8 cellular contexts compared by ENCODE assay signal in genomic region chrX:154051210-154051810, GRCh38. TPM values are rescaled to one million over a fixed set of nuclear protein-coding genes. Genes with fewer than 3 reads are reported as not detected.
DNase-seq lines count a peak whose midpoint lies in the region; ATAC-seq, FAIRE-seq and TF ChIP-seq lines count a peak whose summit lies in the region.

No MANE protein-coding gene starts in this region.

- no peaks in the 10 kb centered on the region for H3K9me2 ChIP-seq in MM.1S (replicated peaks; ENCODE audit: insufficient read depth, low read length)

- in situ Hi-C loops in GM12878 (cut with MboI): no loop called here

- no peak for FAIRE-seq in GM12878 (lab: Jason Lieb, UNC)

- ATAC-seq in GM12878 (peak; percentile 93), GM18502 (IDR thresholded peaks at IDR 0.05; ENCODE audit: poor library complexity, unreplicated experiment) (no peak), GM19328 (IDR thresholded peaks at IDR 0.05; ENCODE audit: unreplicated experiment) (no peak)

- H3K4me2 ChIP-seq in MM.1S (ENCODE audit: low read depth, low read length) (no peak overlapping the region), GM12878 (ENCODE audit: control insufficient read depth, insufficient read depth) (no peak overlapping the region)

- CTCF ChIA-PET in GM12878 (lab: Yijun Ruan, JAX): interaction anchor here (1.2 to 2.8 kb wide), 8 partner anchors 9 to 125 kb away, joined by 3 to 9 read pairs (median 4); no protein-coding TSS in a partner anchor

- no peaks in the 10 kb centered on the region; the same call in 1 of the 2 replicates for H3K36me3 ChIP-seq in MM.1S (replicated peaks; ENCODE audit: insufficient read depth, low read length)
- peaks cover 2 to 3% of the 10 kb centered on the region in 2 experiments; a peak in 3 of 4 replicates for H3K36me3 ChIP-seq in GM12878 (ENCODE audit: control insufficient read depth in 2 of 2, insufficient read depth in 2 of 2, low read length in 1 of 2)
- H3K36me3 ChIP-seq in kidney epithelial cell (ENCODE audit: control insufficient read depth, insufficient read depth, low read length): no peaks in the 10 kb centered on the region

- BruUV-seq in GM12878 (replicated peaks; lab: Mats Ljungman, UMichigan): no TSS peak

- POLR2A ChIA-PET in GM12878 (lab: Charles Lee): no interaction called here

- TF ChIP-seq EP300 in GM12878 (IDR thresholded peaks at IDR 0.05; ENCODE audit: borderline replicate concordance in 1 of 2, control insufficient read depth in 1 of 2, low read depth in 2 of 2, low read length in 2 of 2): no peak

- H3K9ac ChIP-seq in MM.1S (ENCODE audit: low read length) (no peak overlapping the region), GM12878 (ENCODE audit: control insufficient read depth, insufficient read depth, low read length) (no peak overlapping the region)

- H3K4me3 ChIP-seq in MM.1S (ENCODE audit: low read length) (no peak overlapping the region), GM12878 (no peak overlapping the region), kidney epithelial cell (ENCODE audit: low read depth, low read length) (no peak overlapping the region)

- TF ChIP-seq RAD21 in GM12878 (IDR thresholded peaks at IDR 0.05; ENCODE audit: insufficient read depth, low read depth, low read length): peak; percentile 68

- H3K4me1 ChIP-seq in MM.1S (ENCODE audit: low read length) (no peaks in the 10 kb centered on the region), GM12878 (ENCODE audit: control insufficient read depth, insufficient read depth, low read length) (no peaks in the 10 kb centered on the region)

- RAD21 ChIA-PET in GM12878 (lab: Charles Lee; ENCODE audit: unreplicated experiment): interaction anchor here (2.0 kb wide), 1 partner anchor 85 kb away, joined by 4 read pairs; no protein-coding TSS in a partner anchor

- H2AFZ ChIP-seq in MM.1S (ENCODE audit: low read length) (no peak overlapping the region), GM12878 (ENCODE audit: control insufficient read depth, low read depth, low read length) (no peak overlapping the region)

- intact Hi-C loops in GM12878 (cut with micrococcal nuclease; ENCODE audit: unreplicated experiment): loop anchor here (5.0 kb wide), 2 partner anchors 39 to 289 kb away; partner anchors contain the start of gene PLXNB3

- TF ChIP-seq CTCF in MM.1S (IDR thresholded peaks at IDR 0.05; ENCODE audit: low read length) (peak; percentile 66), GM12878 (IDR thresholded peaks at IDR 0.05 in 2 of 3, conservative IDR thresholded peaks at IDR 0.05 in 1 of 3; ENCODE audit: control insufficient read depth in 2 of 3, extremely low read depth in 1 of 3, insufficient read depth in 1 of 3, low read depth in 3 of 3, low read length in 3 of 3) (peak; percentile 74 to 85 (median 78)), kidney epithelial cell (IDR thresholded peaks at IDR 0.05; ENCODE audit: insufficient read depth, low read length, poor library complexity, severe bottlenecking) (peak; percentile 70)

- 18% methylated on average over 8 of the region's 8 CpGs for WGBS in GM12878 (ENCODE audit: insufficient coverage, insufficient replicate concordance, low lambda C conversion rate, missing lambda C conversion rate)

- SMC1A ChIA-PET in GM12878 (lab: Charles Lee; ENCODE audit: uncharacterized antibody, unreplicated experiment): interaction anchor here (2.1 kb wide), 1 partner anchor 10 kb away, joined by 5 read pairs; no protein-coding TSS in a partner anchor

- H3K27me3 ChIP-seq in MM.1S (replicated peaks; ENCODE audit: insufficient read depth, low read length) (no peaks in the 10 kb centered on the region), GM12878 (replicated peaks in 1 of 2; ENCODE audit: control insufficient read depth in 2 of 2, insufficient read depth in 2 of 2, low read length in 1 of 2) (no peaks in the 10 kb centered on the region), kidney epithelial cell (ENCODE audit: control insufficient read depth, insufficient read depth, low read length) (no peaks in the 10 kb centered on the region)

- H3K9me3 ChIP-seq in MM.1S (replicated peaks; ENCODE audit: insufficient read depth, low read length) (no peaks in the 10 kb centered on the region), GM12878 (replicated peaks; ENCODE audit: control insufficient read depth, insufficient read depth, low read length) (no peaks in the 10 kb centered on the region)

- H3K27ac ChIP-seq in MM.1S (ENCODE audit: low read length): no peak overlapping the region
- H3K27ac ChIP-seq in GM12878 (ENCODE audit: control insufficient read depth, insufficient read depth): no peak overlapping the region

- peak; percentile 15 for DNase-seq in GDM1 (lab: John Stamatoyannopoulos, UW)
- peak; percentile 57 for DNase-seq in MM.1S
- peak; percentile 41 for DNase-seq in UCSD-AML1 (lab: John Stamatoyannopoulos, UW; ENCODE audit: unreplicated experiment)
- no peak for DNase-seq in GM12878 (ENCODE audit: low read depth, low spot score)
- DNase-seq in kidney epithelial cell (ENCODE audit: low read depth): no peak
- DNase-seq in stimulated activated CD4-positive, alpha-beta T cell treated with anti-CD3 and anti-CD28 coated beads, Interleukin-2, amount 100 ng/mL, for 24 hours: peak; percentile 74 to 79

- H3K79me2 ChIP-seq in MM.1S (ENCODE audit: low read length) (peaks cover 32% of the 10 kb centered on the region), GM12878 (ENCODE audit: control insufficient read depth, insufficient read depth, low read length) (no peaks in the 10 kb centered on the region; the same call in none of the 2 replicates)

- no peaks in the 10 kb centered on the region for H4K20me1 ChIP-seq in MM.1S (ENCODE audit: insufficient read depth, low read length)
- H4K20me1 ChIP-seq in GM12878 (ENCODE audit: control insufficient read depth, insufficient read depth): no peaks in the 10 kb centered on the region

- no peaks in the 10 kb centered on the region for H3F3A ChIP-seq in MM.1S (ENCODE audit: insufficient read depth, low read length)

- TF ChIP-seq POLR2A in GM12878 (IDR thresholded peaks at IDR 0.05; ENCODE audit: low read depth, low read length): no peak

TF ChIP-seq in GM12878, 131 proteins besides CTCF, POLR2A, EP300 and RAD21 (continues in another document):
- TF ChIP-seq BCLAF1 (IDR thresholded peaks at IDR 0.05) (no peak), TAF1 (IDR thresholded peaks at IDR 0.05; ENCODE audit: borderline replicate concordance, low read depth, low read length) (no peak)

RNA-seq across cellular contexts. Expression of gene IRAK1, which starts 31.6 kb away (rescaled TPM):
- total RNA-seq in GM12878 (2013; cell fraction: nucleolus; rRNA removed): 44.0 and 54.1 TPM in 2 replicates
- total RNA-seq in GM12878 (2014; rRNA removed) (63.2 and 77.8 TPM in 2 replicates), GM12878 (2014; rRNA removed; fragmentation: Illumina TruSeq; extraction: Trizol) (37.6 and 42.3 TPM in 2 replicates), GM12878 (2021) (106 and 136 TPM in 2 replicates), kidney epithelial cell (193 and 225 TPM in 2 replicates)
- polyA plus RNA-seq in GM12878 (2011; ENCODE audit: low read depth): 21.6 TPM
- polyA plus RNA-seq in GM12878 (2011; rRNA removed) (19.0 and 27.8 TPM in 2 replicates), GM12878 (2014; fragmentation: Illumina TruSeq; extraction: Trizol) (9.4 and 32.7 TPM in 2 replicates), GM12878 (2014; fragmentation: Nextera tagmentation; extraction: Ambion mirVana) (10 to 100 TPM in 1 of 2 experiments, 1 to 10 TPM in 1; 4.2 to 15.1 TPM), GM12878 (2014; rRNA removed) (89.9 and 107 TPM in 2 replicates), GM12878 (2016; fragmentation: Nextera tagmentation; extraction: Ambion mirVana) (10 to 100 TPM; 36.8 to 82.4 TPM)
- polyA plus RNA-seq in GM12878 (2011; cell fraction: cytosol; rRNA removed): 29.6 and 55.4 TPM in 2 replicates
- 65.0 and 102 TPM in 2 replicates for polyA plus RNA-seq in GM12878 (2011; cell fraction: nucleus; rRNA removed)
- 45.7 and 78.8 TPM in 2 replicates for polyA plus RNA-seq in GM12878 (2012)
- 22.2 and 50.5 TPM in 2 replicates for polyA minus RNA-seq in GM12878 (2011; rRNA and poly(A)+ RNA removed)
- 36.8 TPM in 2 replicates for polyA minus RNA-seq in GM12878 (2011; cell fraction: cytosol; rRNA and poly(A)+ RNA removed)
- polyA minus RNA-seq in GM12878 (2011; cell fraction: nucleus; rRNA and poly(A)+ RNA removed): 25.1 and 44.2 TPM in 2 replicates

RNA-seq across cellular contexts. Expression of gene MECP2, which starts 46.2 kb away (rescaled TPM):
- total RNA-seq in GM12878 (2013; cell fraction: nucleolus; rRNA removed): 107 and 114 TPM in 2 replicates
- 14.6 and 14.9 TPM in 2 replicates for total RNA-seq in GM12878 (2014; rRNA removed)
- 14.7 and 15.2 TPM in 2 replicates for total RNA-seq in GM12878 (2014; rRNA removed; fragmentation: Illumina TruSeq; extraction: Trizol)
- total RNA-seq in GM12878 (2021): 31.8 and 32.7 TPM in 2 replicates
- 32.9 TPM for polyA plus RNA-seq in GM12878 (2011; ENCODE audit: low read depth)
- polyA plus RNA-seq in GM12878 (2011; rRNA removed): 12.4 and 16.0 TPM in 2 replicates
- polyA plus RNA-seq in GM12878 (2011; cell fraction: cytosol; rRNA removed): 10.7 and 13.2 TPM in 2 replicates
- 18.8 and 24.7 TPM in 2 replicates for polyA plus RNA-seq in GM12878 (2011; cell fraction: nucleus; rRNA removed)
- polyA plus RNA-seq in GM12878 (2012): 15.3 and 15.9 TPM in 2 replicates
- 8.0 and 12.4 TPM in 2 replicates for polyA plus RNA-seq in GM12878 (2014; fragmentation: Illumina TruSeq; extraction: Trizol)
- polyA plus RNA-seq in GM12878 (2014; fragmentation: Nextera tagmentation; extraction: Ambion mirVana): 1 to 10 TPM; 1.3 to 2.0 TPM
- 16.4 and 16.7 TPM in 2 replicates for polyA plus RNA-seq in GM12878 (2014; rRNA removed)
- polyA plus RNA-seq in GM12878 (2016; fragmentation: Nextera tagmentation; extraction: Ambion mirVana): 10 to 100 TPM; 10.0 to 11.1 TPM
- 32.4 and 34.6 TPM in 2 replicates for polyA minus RNA-seq in GM12878 (2011; rRNA and poly(A)+ RNA removed)
- 7.6 and 10.0 TPM in 2 replicates for polyA minus RNA-seq in GM12878 (2011; cell fraction: cytosol; rRNA and poly(A)+ RNA removed)
- 23.7 and 42.0 TPM in 2 replicates for polyA minus RNA-seq in GM12878 (2011; cell fraction: nucleus; rRNA and poly(A)+ RNA removed)
- total RNA-seq in kidney epithelial cell: 32.0 and 34.4 TPM in 2 replicates

Comparison
In these comparisons a context has a peak if more than half of its experiments do, and no peak if none do; other contexts are left out.
1. DNase-seq: peak in GDM1 (single experiment), MM.1S (single experiment), UCSD-AML1 (single experiment) and stimulated activated CD4-positive, alpha-beta T cell treated with anti-CD3 and anti-CD28 coated beads, Interleukin-2, amount 100 ng/mL, for 24 hours (2 of 2); none in GM12878 (single experiment) and kidney epithelial cell (single experiment).
2. Peak in every context shown above with its lines, with median percentiles within 50 percentile points of each other: CTCF ChIP-seq.